21 cellular contexts compared by ENCODE assay signal in the genomic region with DNA sequence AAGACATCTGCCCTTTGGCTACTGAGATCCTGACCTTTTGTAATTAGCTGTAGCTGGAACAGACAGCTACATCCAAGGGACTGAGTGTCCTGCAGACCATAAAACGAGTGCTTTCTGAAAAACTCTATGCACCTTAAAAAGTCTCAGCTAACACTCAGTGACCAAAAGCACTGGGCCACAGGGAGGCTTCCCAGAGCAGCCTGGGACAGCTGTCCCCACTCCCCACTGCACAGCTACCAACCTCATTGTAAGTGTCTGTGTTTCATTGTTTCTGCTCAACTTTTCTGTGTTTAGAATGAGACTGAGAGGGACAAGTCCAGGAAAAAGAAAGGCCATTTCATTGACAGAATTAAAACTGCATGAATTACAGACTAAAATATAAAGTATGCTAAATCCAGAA.
"Had no signal": no experiment of that assay in that cellular context is flagged by ENCODE, and none has a peak within 500 bp of the region (broad histone marks: within the 10 kb centered on the region; RNA-seq: fewer than 3 reads in every experiment).

No MANE protein-coding gene starts in this region.

- H3K9me3 ChIP-seq: gastroesophageal sphincter, lower lobe of right lung, neutrophil, sigmoid colon had no signal

- H3K36me3 Mint-ChIP-seq: activated CD8-positive, alpha-beta memory T cell treated with anti-CD3 and anti-CD28 coated beads, Interleukin-2, amount 10 ng/mL, durations not matched to agents 7 days and 5 days; activated naive CD4-positive, alpha-beta T cell treated with anti-CD3 and anti-CD28 coated beads, Interleukin-2, amount 50 U/mL, for 24 hours; naive B cell had no signal

- DNase-seq: activated CD4-positive, alpha-beta T cell treated with anti-CD3 and anti-CD28 coated beads for 1 hour; activated CD4-positive, alpha-beta T cell treated with anti-CD3 and anti-CD28 coated beads, Interleukin-2, amount 50 U/mL, for 48 hours; activated CD8-positive, alpha-beta memory T cell treated with anti-CD3 and anti-CD28 coated beads, Interleukin-2, amount 10 ng/mL, durations not matched to agents 7 days and 5 days; activated effector memory CD4-positive, alpha-beta T cell treated with Interleukin-2 at 50 U/mL for 16 hours; activated T-cell treated with anti-CD3 and anti-CD28 coated beads, Interleukin-2, amount 50 U/mL, for 24 hours; effector memory CD4-positive, alpha-beta T cell; hippocampal formation; kidney glomerular epithelial cell; lower lobe of right lung; naive B cell; sigmoid colon; stimulated activated CD4-positive, alpha-beta T cell treated with anti-CD3 and anti-CD28 coated beads, Interleukin-4, amount 100 ng/mL, for 1 hour; stimulated activated CD8-positive, alpha-beta memory T cell treated with anti-CD3 and anti-CD28 coated beads, Interleukin-4, amount 100 ng/mL, for 48 hours; stimulated activated naive CD8-positive, alpha-beta T cell treated with anti-CD3 and anti-CD28 coated beads, Interleukin-15, Interleukin-2, amounts not matched to agents 100 U/mL and 50 U/mL, for 24 hours had no signal

- H3K4me3 Mint-ChIP-seq: activated CD8-positive, alpha-beta memory T cell treated with anti-CD3 and anti-CD28 coated beads, Interleukin-2, amount 10 ng/mL, durations not matched to agents 7 days and 5 days; activated naive CD4-positive, alpha-beta T cell treated with anti-CD3 and anti-CD28 coated beads, Interleukin-2, amount 50 U/mL, for 24 hours; activated T-cell treated with anti-CD3 and anti-CD28 coated beads, Interleukin-2, amount 50 U/mL, for 24 hours; mesothelial cell of epicardium; naive B cell; T-helper 2 cell treated with Interferon-gamma antibody and Interleukin-4, amounts not matched to agents 5 μg/mL and 100 μg/mL, for 36 hours had no signal

- H3K4me1 ChIP-seq: gastroesophageal sphincter, lower lobe of right lung, sigmoid colon had no signal

- H3K36me3 ChIP-seq: neutrophil had no signal

- H3K4me1 Mint-ChIP-seq: activated naive CD4-positive, alpha-beta T cell treated with anti-CD3 and anti-CD28 coated beads, Interleukin-2, amount 50 U/mL, for 24 hours; naive B cell had no signal

- H3K27me3 ChIP-seq: gastroesophageal sphincter, neutrophil, sigmoid colon had no signal

- H3K27ac Mint-ChIP-seq: activated CD8-positive, alpha-beta memory T cell treated with anti-CD3 and anti-CD28 coated beads, Interleukin-2, amount 10 ng/mL, durations not matched to agents 7 days and 5 days; activated naive CD4-positive, alpha-beta T cell treated with anti-CD3 and anti-CD28 coated beads, Interleukin-2, amount 50 U/mL, for 24 hours; activated T-cell treated with anti-CD3 and anti-CD28 coated beads, Interleukin-2, amount 50 U/mL, for 24 hours; mesothelial cell of epicardium; naive B cell; progenitor cell of endocrine pancreas had no signal

- H3K27me3 Mint-ChIP-seq: progenitor cell of endocrine pancreas had no signal

- H3K4me3 ChIP-seq: gastroesophageal sphincter, lower lobe of right lung, sigmoid colon had no signal

- H3K27ac ChIP-seq: epithelial cell of prostate, lower lobe of right lung, neutrophil had no signal

- H3K9me3 Mint-ChIP-seq: activated naive CD4-positive, alpha-beta T cell treated with anti-CD3 and anti-CD28 coated beads, Interleukin-2, amount 50 U/mL, for 24 hours; activated T-cell treated with anti-CD3 and anti-CD28 coated beads, Interleukin-2, amount 50 U/mL, for 24 hours; mesothelial cell of epicardium had no signal

- ATAC-seq: activated CD8-positive, alpha-beta memory T cell treated with anti-CD3 and anti-CD28 coated beads, Interleukin-2, amount 10 ng/mL, durations not matched to agents 7 days and 5 days; gastroesophageal sphincter; stimulated activated naive CD8-positive, alpha-beta T cell treated with anti-CD3 and anti-CD28 coated beads, Interleukin-15, Interleukin-2, amounts not matched to agents 100 U/mL and 50 U/mL, for 24 hours had no signal
